ENCODE assay signal across 17 cellular contexts in genomic region chr18:58361212-58361611, GRCh38.
DNase-seq lines count a peak whose midpoint lies in the region; ATAC-seq, FAIRE-seq and TF ChIP-seq lines count a peak whose summit lies in the region.
"Had no signal": no experiment of that assay in that cellular context is flagged by ENCODE, and none has a peak within 500 bp of the region (broad histone marks: within the 10 kb centered on the region; RNA-seq: fewer than 3 reads in every experiment).

No MANE protein-coding gene starts in this region.

- H2AFZ ChIP-seq in astrocyte (ENCODE audit: low read depth, low read length) = no peak overlapping the region

- no peaks in the 10 kb centered on the region for H4K20me1 ChIP-seq in astrocyte (ENCODE audit: insufficient read depth, low read length)

- H3K36me3 Mint-ChIP-seq in Calu3 (ENCODE audit: insufficient read depth, unreplicated experiment) (peaks cover 58% of the 10 kb centered on the region), astrocyte (ENCODE audit: low read depth, unreplicated experiment) (peaks cover 10% of the 10 kb centered on the region)

- H3K4me2 ChIP-seq in astrocyte (ENCODE audit: low read length) = peak overlapping the region; percentile 66

- TF ChIP-seq CTCF in Calu3 (IDR thresholded peaks at IDR 0.05; ENCODE audit: unreplicated experiment) (no peak), astrocyte (IDR thresholded peaks at IDR 0.05; ENCODE audit: insufficient read depth, low read depth, low read length) (no peak), heart left ventricle (IDR thresholded peaks at IDR 0.05) (no peak), sigmoid colon (IDR thresholded peaks at IDR 0.05) (no peak)

- TF ChIP-seq POLR2A in heart left ventricle (IDR thresholded peaks at IDR 0.05) = no peak
- TF ChIP-seq POLR2A in sigmoid colon (IDR thresholded peaks at IDR 0.05) = no peak

- CTCF ChIA-PET in Calu3 (lab: Charles Lee) = interaction anchor here (0.6 kb wide), 1 partner anchor 680 kb away, joined by 4 read pairs; no protein-coding TSS in a partner anchor

- no peak for TF ChIP-seq EP300 in sigmoid colon (IDR thresholded peaks at IDR 0.05)

- H3K27ac ChIP-seq in astrocyte (ENCODE audit: low read depth, low read length) = peak overlapping the region; percentile 95
- peak overlapping the region in 7 of 12 donors; percentile 13 to 78 (median 39) for H3K27ac ChIP-seq in heart left ventricle
- H3K27ac ChIP-seq in sigmoid colon = peak overlapping the region; percentile 73 to 77 (median 74)
- no peak overlapping the region for H3K27ac ChIP-seq in substantia nigra (ENCODE audit: low read depth, low read length, poor library complexity, severe bottlenecking)

- DNase-seq in Calu3 (no peak), astrocyte (ENCODE audit: low read depth) (no peak), heart left ventricle (no peak), sigmoid colon (no peak), NCI-H2227 treated with DMSO at 0.1 percent for 48 hours (lab: John Stamatoyannopoulos, UW) (no peak), substantia nigra (lab: John Stamatoyannopoulos, UW) (no peak), HK-2 (ENCODE audit: unreplicated experiment) (no peak)
- DNase-seq: activated gamma-delta T cell; BE2C; DMS53; KBM-7; left colon; NCI-H345; stimulated activated naive CD4-positive, alpha-beta T cell had no signal

- peaks cover 20% of the 10 kb centered on the region for H3K36me3 ChIP-seq in astrocyte (ENCODE audit: insufficient read depth, low read length)
- H3K36me3 ChIP-seq in heart left ventricle = peaks cover 0 to 65% (median 19%) of the 10 kb centered on the region in 9 donors
- H3K36me3 ChIP-seq in sigmoid colon = peaks cover 0 to 32% (median 19%) of the 10 kb centered on the region in 4 donors
- H3K36me3 ChIP-seq: BE2C had no signal

- no peaks in the 10 kb centered on the region for H3K27me3 Mint-ChIP-seq in Calu3 (ENCODE audit: unreplicated experiment)
- H3K27me3 Mint-ChIP-seq in astrocyte (ENCODE audit: low read depth, unreplicated experiment) = no peaks in the 10 kb centered on the region

- H3K4me1 Mint-ChIP-seq in Calu3 (ENCODE audit: low read depth, unreplicated experiment) = no peaks in the 10 kb centered on the region
- H3K4me1 Mint-ChIP-seq in astrocyte (ENCODE audit: low read depth, unreplicated experiment) = peaks cover 72% of the 10 kb centered on the region

- H3K9me3 ChIP-seq in astrocyte (ENCODE audit: insufficient read depth, low read depth, low read length) (no peaks in the 10 kb centered on the region), heart left ventricle (no peaks in the 10 kb centered on the region), sigmoid colon (no peaks in the 10 kb centered on the region)
- H3K9me3 ChIP-seq: BE2C had no signal

- BruUV-seq in Calu3 (replicated peaks; lab: Mats Ljungman, UMichigan) = no TSS peak

- H3K79me2 ChIP-seq in astrocyte (ENCODE audit: insufficient read depth, low read length) = no peaks in the 10 kb centered on the region

- no peaks in the 10 kb centered on the region for H3K9me3 Mint-ChIP-seq in Calu3 (ENCODE audit: low read depth, unreplicated experiment)
- H3K9me3 Mint-ChIP-seq in astrocyte (ENCODE audit: unreplicated experiment) = no peaks in the 10 kb centered on the region
- H3K9me3 Mint-ChIP-seq: neural crest cell had no signal

- H3K27ac Mint-ChIP-seq in Calu3 (ENCODE audit: unreplicated experiment) = peak overlapping the region; percentile 70
- peak overlapping the region; percentile 94 for H3K27ac Mint-ChIP-seq in astrocyte (ENCODE audit: unreplicated experiment)

- H3K4me1 ChIP-seq in astrocyte (ENCODE audit: insufficient read depth, low read length) = peaks cover 66% of the 10 kb centered on the region
- peaks cover 0 to 21% (median 14%) of the 10 kb centered on the region in 12 donors for H3K4me1 ChIP-seq in heart left ventricle
- H3K4me1 ChIP-seq in sigmoid colon = peaks cover 0 to 33% (median 26%) of the 10 kb centered on the region in 4 donors
- H3K4me1 ChIP-seq: BE2C had no signal

- H3K27me3 ChIP-seq in astrocyte (ENCODE audit: insufficient read depth, low read length) = no peaks in the 10 kb centered on the region
- H3K27me3 ChIP-seq in heart left ventricle = no peaks in the 10 kb centered on the region
- no peaks in the 10 kb centered on the region for H3K27me3 ChIP-seq in sigmoid colon
- H3K27me3 ChIP-seq: BE2C had no signal

- 37 to 55% (median 45%) methylated on average over 5 of the region's 5 CpGs for WGBS in heart left ventricle, 4 donors
- WGBS in sigmoid colon, 2 donors = 94% methylated on average over 5 of the region's 5 CpGs

- FAIRE-seq in astrocyte (lab: Jason Lieb, UNC) = no peak
- FAIRE-seq: bronchial epithelial cell had no signal

- intact Hi-C loops in Calu3 (cut with micrococcal nuclease; ENCODE audit: unreplicated experiment) (no loop called here), heart left ventricle (cut with DNase I) (no loop called here), sigmoid colon (cut with DNase I) (no loop called here)

- H3K4me3 Mint-ChIP-seq in Calu3 (ENCODE audit: low read depth, unreplicated experiment) (no peak overlapping the region), astrocyte (ENCODE audit: unreplicated experiment) (peak overlapping the region; percentile 71)
- H3K4me3 Mint-ChIP-seq: neural crest cell had no signal

- ATAC-seq in heart left ventricle (peak in 3 of 4 donors; percentile 42 to 53 (median 47)), HG03378 (IDR thresholded peaks at IDR 0.05; ENCODE audit: unreplicated experiment) (no peak)
- ATAC-seq: left colon had no signal

- no peak overlapping the region for H3K4me3 ChIP-seq in astrocyte (ENCODE audit: insufficient read depth, low read depth, low read length)
- H3K4me3 ChIP-seq in heart left ventricle = peak overlapping the region in 3 of 12 donors; percentile 5 to 37 (median 28)
- H3K4me3 ChIP-seq in sigmoid colon = no peak overlapping the region

- H3K9ac ChIP-seq in astrocyte (ENCODE audit: low read length) = peak overlapping the region; percentile 77
